ENCODE assay signal across 8 cellular contexts in genomic region chr3:49339593-49339946, GRCh38. TPM values are rescaled to one million over a fixed set of nuclear protein-coding genes. Genes with fewer than 3 reads are reported as not detected.
DNase-seq lines count a peak whose midpoint lies in the region; ATAC-seq and TF ChIP-seq lines count a peak whose summit lies in the region.

No MANE protein-coding gene starts in this region.

- H3K4me2 ChIP-seq in GM23338: peak overlapping the region; percentile 85

- H3K4me1 Mint-ChIP-seq in GM23338 (peaks cover 13% of the 10 kb centered on the region; the same call in 2 of the 3 replicates), brain (peaks cover 31% of the 10 kb centered on the region)

- POLR2A ChIA-PET in RWPE1 (lab: Yijun Ruan, JAX; ENCODE audit: low non-redundant PET): no interaction called here

- H3K36me3 ChIP-seq in BE2C (no peaks in the 10 kb centered on the region; the same call in 1 of the 2 replicates), GM23338 (ENCODE audit: insufficient read depth) (no peaks in the 10 kb centered on the region), kidney epithelial cell (ENCODE audit: control insufficient read depth, insufficient read depth, low read length) (no peaks in the 10 kb centered on the region)

- H2AFZ ChIP-seq in GM23338: peak overlapping the region; percentile 87

- no peaks in the 10 kb centered on the region for H3K9me3 ChIP-seq in BE2C

- H3K4me3 Mint-ChIP-seq in GM23338 (peak overlapping the region; percentile 92), brain (peak overlapping the region; percentile 89 to 99 (median 97))

- H3K9me2 ChIP-seq in GM23338 (ENCODE audit: insufficient read depth): no peaks in the 10 kb centered on the region

- H3F3A ChIP-seq in GM23338 (replicated peaks; ENCODE audit: low read depth): peaks cover 14% of the 10 kb centered on the region; the same call in 1 of the 2 replicates

- no peaks in the 10 kb centered on the region for H3K4me1 ChIP-seq in BE2C
- 0 out of 2 replicates have a peak, but pooled peaks cover 8% of the 10 kb centered on the region for H3K4me1 ChIP-seq in GM23338 (ENCODE audit: insufficient read depth)

- ATAC-seq in GM23338 (peak; percentile 66), HG02798 (IDR thresholded peaks at IDR 0.05; ENCODE audit: poor library complexity, unreplicated experiment) (no peak)
- peak; percentile 2 for ATAC-seq in stimulated activated naive CD8-positive, alpha-beta T cell treated with anti-CD3 and anti-CD28 coated beads, Interleukin-15, Interleukin-2, amounts not matched to agents 100 U/mL and 50 U/mL, for 24 hours

- H3K9me3 Mint-ChIP-seq in GM23338 (no peaks in the 10 kb centered on the region; the same call in 2 of the 3 replicates), brain (peaks cover 0 to 3% (median 0%) of the 10 kb centered on the region in 5 experiments)

- CTCF ChIA-PET in RWPE1 (lab: Yijun Ruan, JAX): no interaction called here

- DNase-seq in BE2C (peak; percentile 24), GM23338 (ENCODE audit: low spot score) (peak; percentile 79), RWPE1 (ENCODE audit: low spot score) (no peak), kidney epithelial cell (ENCODE audit: low read depth) (no peak), NCI-H1048 (lab: John Stamatoyannopoulos, UW) (no peak)
- DNase-seq in stimulated activated naive CD8-positive, alpha-beta T cell treated with anti-CD3 and anti-CD28 coated beads, Interleukin-15, Interleukin-2, amounts not matched to agents 100 U/mL and 50 U/mL, for 24 hours: peak; percentile 49

- peaks cover 25% of the 10 kb centered on the region for H3K79me2 ChIP-seq in GM23338 (replicated peaks; ENCODE audit: insufficient read depth)

- TF ChIP-seq CTCF in BE2C (IDR thresholded peaks at IDR 0.05; ENCODE audit: low read depth, low read length): no peak
- TF ChIP-seq CTCF in GM23338 (conservative IDR thresholded peaks at IDR 0.05; ENCODE audit: low read depth in 2 of 2): no peak
- TF ChIP-seq CTCF in RWPE1 (conservative IDR thresholded peaks at IDR 0.05; ENCODE audit: low read depth): no peak
- TF ChIP-seq CTCF in brain (conservative IDR thresholded peaks at IDR 0.05): no peak
- no peak for TF ChIP-seq CTCF in kidney epithelial cell (IDR thresholded peaks at IDR 0.05; ENCODE audit: insufficient read depth, low read length, poor library complexity, severe bottlenecking)

- peaks cover 3% of the 10 kb centered on the region for H3K27me3 Mint-ChIP-seq in GM23338 (ENCODE audit: insufficient read depth, low read depth, poor library complexity)
- peaks cover 9% of the 10 kb centered on the region for H3K27me3 Mint-ChIP-seq in brain

- no peaks in the 10 kb centered on the region for H3K27me3 ChIP-seq in BE2C
- no peaks in the 10 kb centered on the region for H3K27me3 ChIP-seq in GM23338 (ENCODE audit: insufficient read depth)
- no peaks in the 10 kb centered on the region for H3K27me3 ChIP-seq in kidney epithelial cell (ENCODE audit: control insufficient read depth, insufficient read depth, low read length)

- H4K20me1 ChIP-seq in GM23338 (replicated peaks; ENCODE audit: insufficient read depth): no peaks in the 10 kb centered on the region

- H3K36me3 Mint-ChIP-seq in GM23338 (ENCODE audit: low read depth): peaks cover 11% of the 10 kb centered on the region; the same call in 2 of the 3 replicates
- H3K36me3 Mint-ChIP-seq in brain: peaks cover 20% of the 10 kb centered on the region

- H3K27ac ChIP-seq in GM23338 (ENCODE audit: low read depth) (peak overlapping the region; percentile 92), RWPE1 (peak overlapping the region; percentile 98)

- peak overlapping the region; percentile 71 for H3K4me3 ChIP-seq in BE2C (ENCODE audit: low read depth, low read length)
- peak overlapping the region; percentile 71 for H3K4me3 ChIP-seq in GM23338
- peak overlapping the region; percentile 89 for H3K4me3 ChIP-seq in kidney epithelial cell (ENCODE audit: low read depth, low read length)

- H3K27ac Mint-ChIP-seq in GM23338 (peak overlapping the region; percentile 82), brain (peak overlapping the region; percentile 86 to 99 (median 98))

TF ChIP-seq in GM23338, 12 proteins besides CTCF, POLR2A, EP300 and RAD21 (continues in another document):
- no peak for TF ChIP-seq ZNF331 (CRISPR knock-in tag; IDR thresholded peaks at IDR 0.05; ENCODE audit: low read depth)
- TF ChIP-seq ZNF114 (CRISPR knock-in tag; IDR thresholded peaks at IDR 0.05): no peak
- TF ChIP-seq, protein P1, sequence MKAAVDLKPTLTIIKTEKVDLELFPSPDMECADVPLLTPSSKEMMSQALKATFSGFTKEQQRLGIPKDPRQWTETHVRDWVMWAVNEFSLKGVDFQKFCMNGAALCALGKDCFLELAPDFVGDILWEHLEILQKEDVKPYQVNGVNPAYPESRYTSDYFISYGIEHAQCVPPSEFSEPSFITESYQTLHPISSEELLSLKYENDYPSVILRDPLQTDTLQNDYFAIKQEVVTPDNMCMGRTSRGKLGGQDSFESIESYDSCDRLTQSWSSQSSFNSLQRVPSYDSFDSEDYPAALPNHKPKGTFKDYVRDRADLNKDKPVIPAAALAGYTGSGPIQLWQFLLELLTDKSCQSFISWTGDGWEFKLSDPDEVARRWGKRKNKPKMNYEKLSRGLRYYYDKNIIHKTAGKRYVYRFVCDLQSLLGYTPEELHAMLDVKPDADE (IDR thresholded peaks at IDR 0.05): no peak
- no peak for TF ChIP-seq EZH2 (IDR thresholded peaks at IDR 0.05; ENCODE audit: low read depth, unreplicated experiment)
- no peak for TF ChIP-seq EZH2phosphoT487 (IDR thresholded peaks at IDR 0.05; ENCODE audit: unreplicated experiment)
- no peak for TF ChIP-seq CREB1 (CRISPR knock-in tag; IDR thresholded peaks at IDR 0.05; ENCODE audit: low read depth)
- no peak for TF ChIP-seq POLR2AphosphoS5 (IDR thresholded peaks at IDR 0.05; ENCODE audit: low read depth)
- TF ChIP-seq JUNB (IDR thresholded peaks at IDR 0.05; ENCODE audit: unreplicated experiment): no peak
- no peak for TF ChIP-seq REST (IDR thresholded peaks at IDR 0.05; ENCODE audit: unreplicated experiment)
- TF ChIP-seq NANOG (IDR thresholded peaks at IDR 0.05; ENCODE audit: borderline replicate concordance): no peak
- TF ChIP-seq STAT1 (IDR thresholded peaks at IDR 0.05; ENCODE audit: unreplicated experiment): no peak

RNA-seq across cellular contexts. Expression of gene USP4, which starts 0.3 kb away (rescaled TPM):
- 54.6 TPM for polyA plus RNA-seq in BE2C (2012; ENCODE audit: insufficient read depth, insufficient read length, low read depth)
- total RNA-seq in GM23338 (2014; rRNA removed; shearing (Covaris generic)): 13.3 and 16.9 TPM in 2 replicates
- polyA plus RNA-seq in GM23338 (2016; fragmentation: Nextera tagmentation; extraction: Ambion mirVana) (20.3 and 27.8 TPM in 2 replicates), brain (ENCODE audit: insufficient read depth, low read depth, low replicate concordance) (46.6 TPM)
- 17.4 and 24.1 TPM in 2 replicates for total RNA-seq in kidney epithelial cell

RNA-seq across cellular contexts. Expression of gene GPX1, which starts 18.6 kb away (rescaled TPM):
- polyA plus RNA-seq in BE2C (2012; ENCODE audit: insufficient read depth, insufficient read length, low read depth): 535 TPM
- 228 and 247 TPM in 2 replicates for total RNA-seq in GM23338 (2014; rRNA removed; shearing (Covaris generic))
- 394 and 404 TPM in 2 replicates for polyA plus RNA-seq in GM23338 (2016; fragmentation: Nextera tagmentation; extraction: Ambion mirVana)
- 188 TPM for polyA plus RNA-seq in brain (ENCODE audit: insufficient read depth, low read depth, low replicate concordance)
- total RNA-seq in kidney epithelial cell: 422 and 502 TPM in 2 replicates

Comparison
In these comparisons a context has a peak if more than half of its experiments do, and no peak if none do; other contexts are left out.
1. DNase-seq: peak in BE2C (single experiment), GM23338 (single experiment) and stimulated activated naive CD8-positive, alpha-beta T cell treated with anti-CD3 and anti-CD28 coated beads, Interleukin-15, Interleukin-2, amounts not matched to agents 100 U/mL and 50 U/mL, for 24 hours (single experiment); none in RWPE1 (single experiment), kidney epithelial cell (single experiment) and NCI-H1048 (single experiment).
2. Peak in every context shown above with its lines, with median percentiles within 50 percentile points of each other: H3K4me3 ChIP-seq.